ENCODE assay signal across 12 cellular contexts in genomic region chr18:159933-160332, GRCh38. TPM values are rescaled to one million over a fixed set of nuclear protein-coding genes. Genes with fewer than 3 reads are reported as not detected.
A peak's percentile ranks its signal among the peaks of the same experiment; 100 is the strongest.
DNase-seq lines count a peak whose midpoint lies in the region; ATAC-seq and TF ChIP-seq lines count a peak whose summit lies in the region.
"Had no signal": no experiment of that assay in that cellular context is flagged by ENCODE, and none has a peak within 500 bp of the region (broad histone marks: within the 10 kb centered on the region; RNA-seq: fewer than 3 reads in every experiment).

No MANE protein-coding gene starts in this region.

- peak overlapping the region; percentile 73 to 97 (median 94) for H3K4me2 ChIP-seq in BLaER1 treated with 17β-estradiol and CSF1 and Interleukin-3, amounts not matched to agents 10 nM and 100 nM

- in situ Hi-C loops in astrocyte of the cerebellum (cut with HindIII; ENCODE audit: low sequenced_read_pairs), result no loop called here

- H3K4me1 ChIP-seq in BLaER1 treated with 17β-estradiol and CSF1 and Interleukin-3, amounts not matched to agents 10 nM and 100 nM, result peaks cover 20 to 31% (median 23%) of the 10 kb centered on the region in 10 experiments
- peaks cover 11% of the 10 kb centered on the region for H3K4me1 ChIP-seq in HUES64 (ENCODE audit: insufficient read depth, low read length)

- H3K27me3 ChIP-seq in BLaER1 treated with 17β-estradiol and CSF1 and Interleukin-3, amounts not matched to agents 10 nM and 100 nM, result no peaks in the 10 kb centered on the region
- H3K27me3 ChIP-seq in HUES64 (ENCODE audit: insufficient read depth, low read length), result peaks cover 15% of the 10 kb centered on the region
- H3K27me3 ChIP-seq: neutrophil had no signal

- no peaks in the 10 kb centered on the region for H3K9me3 Mint-ChIP-seq in naive B cell

- peaks cover 0 to 10% of the 10 kb centered on the region in 2 donors for H3K36me3 Mint-ChIP-seq in naive B cell

- H4K20me1 ChIP-seq in BLaER1 treated with 17β-estradiol and CSF1 and Interleukin-3, amounts not matched to agents 10 nM and 100 nM, result peaks cover 6 to 63% (median 60%) of the 10 kb centered on the region in 11 experiments; a peak in 20 of 22 replicates

- H3K27ac ChIP-seq in BLaER1 treated with 17β-estradiol and CSF1 and Interleukin-3, amounts not matched to agents 10 nM and 100 nM, result peak overlapping the region in 2 of 11 experiments; percentile 8 to 86; a peak in 3 of 22 replicates
- no peak overlapping the region for H3K27ac ChIP-seq in HUES64 (ENCODE audit: low read depth, low read length)

- peak overlapping the region in 9 of 11 experiments; percentile 1 to 97 (median 94); a peak in 11 of 22 replicates for H3K9ac ChIP-seq in BLaER1 treated with 17β-estradiol and CSF1 and Interleukin-3, amounts not matched to agents 10 nM and 100 nM
- no peak overlapping the region for H3K9ac ChIP-seq in HUES64 (ENCODE audit: low read depth, low read length)

- peaks cover 18 to 35% (median 31%) of the 10 kb centered on the region in 3 donors for H3K4me1 Mint-ChIP-seq in naive B cell

- TF ChIP-seq CTCF in astrocyte of the cerebellum (IDR thresholded peaks at IDR 0.05; ENCODE audit: low read depth, low read length, missing control alignments), result no peak

- peaks cover 14 to 52% (median 36%) of the 10 kb centered on the region in 11 experiments for H3K36me3 ChIP-seq in BLaER1 treated with 17β-estradiol and CSF1 and Interleukin-3, amounts not matched to agents 10 nM and 100 nM
- peaks cover 22% of the 10 kb centered on the region for H3K36me3 ChIP-seq in HUES64 (ENCODE audit: insufficient read depth, low read length)

- DNase-seq in astrocyte of the cerebellum (ENCODE audit: low read depth), result no peak
- no peak for DNase-seq in naive B cell
- DNase-seq in NCI-H446 treated with DMSO at 0.1 percent for 48 hours (lab: John Stamatoyannopoulos, UW), result no peak
- DNase-seq in SK-N-DZ (ENCODE audit: low spot score), result no peak
- no peak for DNase-seq in SKM-1 treated with dmso at 0.1 percent for 144 hours (lab: John Stamatoyannopoulos, UW; ENCODE audit: unreplicated experiment)
- no peak for DNase-seq in NCI-H2029 (lab: John Stamatoyannopoulos, UW)
- DNase-seq: activated gamma-delta T cell, NCI-H1105 had no signal

- H3K27ac Mint-ChIP-seq in naive B cell, result peak overlapping the region in 4 of 6 donors; percentile 51 to 95 (median 92)

- no peaks in the 10 kb centered on the region for H3K27me3 Mint-ChIP-seq in naive B cell

- WGBS in HUES64, result 94% methylated on average over 14 of the region's 15 CpGs

- H3K9me3 ChIP-seq in BLaER1 treated with 17β-estradiol and CSF1 and Interleukin-3, amounts not matched to agents 10 nM and 100 nM (replicated peaks in 1 of 11), result no peaks in the 10 kb centered on the region
- H3K9me3 ChIP-seq in HUES64 (ENCODE audit: insufficient read depth, low read depth, low read length), result no peaks in the 10 kb centered on the region
- H3K9me3 ChIP-seq: neutrophil had no signal

- ATAC-seq in naive B cell (ENCODE audit: low read depth in 2 of 2), result no peak
- ATAC-seq: Right ventricle myocardium inferior had no signal

- H3K4me3 Mint-ChIP-seq in naive B cell, result peak overlapping the region; percentile 21 to 98 (median 92)

- peak overlapping the region; percentile 64 to 92 (median 90) for H3K4me3 ChIP-seq in BLaER1 treated with 17β-estradiol and CSF1 and Interleukin-3, amounts not matched to agents 10 nM and 100 nM
- H3K4me3 ChIP-seq in HUES64 (ENCODE audit: low read length) (peak overlapping the region; percentile 95), astrocyte of the cerebellum (ENCODE audit: low read depth, low read length) (peak overlapping the region; percentile 61)

RNA-seq across cellular contexts. Expression of gene USP14, which starts 1.6 kb away (rescaled TPM):
- 98.8 TPM for polyA plus RNA-seq in HUES64 (2013, experiment 1 of 2)
- polyA plus RNA-seq in HUES64 (2013, experiment 2 of 2), result 83.2 TPM
- polyA plus RNA-seq in naive B cell (ENCODE audit: low read depth in 6 of 6), result 10 to 100 TPM; 11.4 to 32.9 (median 25.6) TPM
- 35.0 and 36.7 TPM in 2 replicates for polyA plus RNA-seq in SK-N-DZ (2014; cell fraction: cytosol; rRNA removed)
- 41.3 and 67.4 TPM in 2 replicates for polyA plus RNA-seq in SK-N-DZ (2014; cell fraction: nucleus; rRNA removed)
